ENCODE assay signal across 20 cellular contexts in genomic region chr1:106659490-106660244, GRCh38.
DNase-seq lines count a peak whose midpoint lies in the region; ATAC-seq, FAIRE-seq and TF ChIP-seq lines count a peak whose summit lies in the region.
"Had no signal": no experiment of that assay in that cellular context is flagged by ENCODE, and none has a peak within 500 bp of the region (broad histone marks: within the 10 kb centered on the region; RNA-seq: fewer than 3 reads in every experiment).

No MANE protein-coding gene starts in this region.

- CTCF ChIA-PET in HepG2 (lab: Yijun Ruan, JAX; ENCODE audit: low intra/inter-chr PET ratio, low total read pairs), result no interaction called here

- H3K27me3 ChIP-seq in HepG2 (ENCODE audit: control insufficient read depth in 1 of 2, insufficient read depth in 2 of 2, low read length in 2 of 2), result no peaks in the 10 kb centered on the region
- no peaks in the 10 kb centered on the region for H3K27me3 ChIP-seq in right lobe of liver
- no peaks in the 10 kb centered on the region for H3K27me3 ChIP-seq in RWPE2 (ENCODE audit: insufficient read depth, poor library complexity, severe bottlenecking)
- H3K27me3 ChIP-seq: BE2C had no signal

- H3K9me3 Mint-ChIP-seq in type B pancreatic cell, result peaks cover 9% of the 10 kb centered on the region

- BruUV-seq in HepG2 (replicated peaks; lab: Mats Ljungman, UMichigan), result no TSS peak

- H2AFZ ChIP-seq in HepG2 (ENCODE audit: low read length), result no peak overlapping the region

- no peaks in the 10 kb centered on the region for H3K4me1 ChIP-seq in HepG2 (ENCODE audit: insufficient read depth, low read length)
- no peaks in the 10 kb centered on the region for H3K4me1 ChIP-seq in right lobe of liver
- no peaks in the 10 kb centered on the region for H3K4me1 ChIP-seq in RWPE2 (ENCODE audit: insufficient read depth, poor library complexity, severe bottlenecking)
- H3K4me1 ChIP-seq: BE2C had no signal

- H3K27ac ChIP-seq in HepG2 (ENCODE audit: extremely low read length, insufficient read depth, low read length), result no peak overlapping the region
- no peak overlapping the region for H3K27ac ChIP-seq in right lobe of liver
- no peak overlapping the region for H3K27ac ChIP-seq in RWPE2 (ENCODE audit: poor library complexity, severe bottlenecking)

- H3K4me3 Mint-ChIP-seq in type B pancreatic cell, result no peak overlapping the region
- H3K4me3 Mint-ChIP-seq: CD4-positive, CD25-positive, alpha-beta regulatory T cell; CD8-positive, alpha-beta memory T cell; H9 had no signal

- DNase-seq in HepG2 (ENCODE audit: low spot score) (no peak), right lobe of liver (no peak), RWPE2 (ENCODE audit: low spot score) (no peak), type B pancreatic cell (ENCODE audit: extremely low spot score, unreplicated experiment) (no peak), superior temporal gyrus (ENCODE audit: extremely low spot score) (no peak)
- no peak for DNase-seq in activated naive CD4-positive, alpha-beta T cell (lab: John Stamatoyannopoulos, UW)
- DNase-seq: ACHN; BE2C; C1 segment of cervical spinal cord; CD4-positive, CD25-positive, alpha-beta regulatory T cell; CD8-positive, alpha-beta memory T cell; COR-L47; H9; IMR-90 had no signal

- no peak for TF ChIP-seq RAD21 in HepG2 (CRISPR knock-in tag; IDR thresholded peaks at IDR 0.05)

- TF ChIP-seq POLR2A in HepG2 (IDR thresholded peaks at IDR 0.05; ENCODE audit: insufficient read depth in 1 of 2, low read depth in 2 of 2, low read length in 2 of 2) (no peak), right lobe of liver (IDR thresholded peaks at IDR 0.05) (no peak)

- no peaks in the 10 kb centered on the region for H3K36me3 Mint-ChIP-seq in type B pancreatic cell
- H3K36me3 Mint-ChIP-seq: CD4-positive, CD25-positive, alpha-beta regulatory T cell; CD8-positive, alpha-beta memory T cell had no signal

- no peaks in the 10 kb centered on the region for H4K20me1 ChIP-seq in HepG2 (ENCODE audit: insufficient read depth, low read length)

- intact Hi-C loops in HepG2 (cut with micrococcal nuclease; ENCODE audit: unreplicated experiment), result no loop called here
- intact Hi-C loops in right lobe of liver (cut with DNase I), result no loop called here

- FAIRE-seq in HepG2 (lab: Jason Lieb, UNC), result no peak
- FAIRE-seq: G401.6, GM12891, GM19239, H1 had no signal

- ATAC-seq in HepG2 (no peak), right lobe of liver (no peak), RWPE2 (ENCODE audit: low read depth) (peak; percentile 44; the same call in 1 of the 3 replicates), esophagus mucosa (peak; percentile 94), HG03460 (IDR thresholded peaks at IDR 0.05; ENCODE audit: unreplicated experiment) (no peak)

- WGBS in HepG2 (ENCODE audit: low lambda C conversion rate), result 0% methylated on average over 4 of the region's 6 CpGs
- 41% methylated on average over 2 of the region's 6 CpGs for WGBS in right lobe of liver (ENCODE audit: insufficient coverage, low coverage, low lambda C conversion rate, missing lambda C conversion rate)

- H3K36me3 ChIP-seq in HepG2 (replicated peaks in 1 of 2; ENCODE audit: control insufficient read depth in 1 of 2, insufficient read depth in 2 of 2, low read length in 2 of 2) (no peaks in the 10 kb centered on the region), right lobe of liver (no peaks in the 10 kb centered on the region), RWPE2 (ENCODE audit: low read depth) (no peaks in the 10 kb centered on the region)
- H3K36me3 ChIP-seq: BE2C had no signal

- no peaks in the 10 kb centered on the region for H3K4me1 Mint-ChIP-seq in type B pancreatic cell (ENCODE audit: unreplicated experiment)
- H3K4me1 Mint-ChIP-seq: CD4-positive, CD25-positive, alpha-beta regulatory T cell; CD8-positive, alpha-beta memory T cell; H9 had no signal

- H3K9me3 ChIP-seq in HepG2 (ENCODE audit: low read length) (peaks cover 95% of the 10 kb centered on the region), right lobe of liver (no peaks in the 10 kb centered on the region), RWPE2 (ENCODE audit: severe bottlenecking) (no peaks in the 10 kb centered on the region)
- H3K9me3 ChIP-seq: BE2C had no signal

- H3K27me3 Mint-ChIP-seq in type B pancreatic cell, result no peaks in the 10 kb centered on the region
- H3K27me3 Mint-ChIP-seq: CD4-positive, CD25-positive, alpha-beta regulatory T cell had no signal

- no peak overlapping the region for H3K9ac ChIP-seq in HepG2 (ENCODE audit: insufficient read depth, low read depth, low read length)

- POLR2A ChIA-PET in HepG2 (lab: Yijun Ruan, JAX), result no interaction called here

- TF ChIP-seq CTCF in HepG2 (CRISPR knock-in tag; IDR thresholded peaks at IDR 0.05) (no peak), right lobe of liver (IDR thresholded peaks at IDR 0.05) (no peak), RWPE2 (IDR thresholded peaks at IDR 0.05; ENCODE audit: poor library complexity, severe bottlenecking) (no peak), type B pancreatic cell (conservative IDR thresholded peaks at IDR 0.05) (no peak)

- H3K27ac Mint-ChIP-seq in type B pancreatic cell, result peak overlapping the region; percentile 14
- H3K27ac Mint-ChIP-seq: CD4-positive, CD25-positive, alpha-beta regulatory T cell; CD8-positive, alpha-beta memory T cell; H9 had no signal

- no peaks in the 10 kb centered on the region for H3K79me2 ChIP-seq in HepG2 (ENCODE audit: insufficient read depth, low read length)

- TF ChIP-seq EP300 in HepG2 (IDR thresholded peaks at IDR 0.05; ENCODE audit: low read depth in 2 of 2, low read length in 2 of 2) (no peak), HepG2 (CRISPR knock-in tag; IDR thresholded peaks at IDR 0.05; ENCODE audit: borderline replicate concordance) (no peak)

- H3K4me3 ChIP-seq in HepG2 (replicated peaks in 1 of 3; ENCODE audit: insufficient read depth in 1 of 3, low read depth in 2 of 3, low read length in 3 of 3), result no peak overlapping the region
- no peak overlapping the region for H3K4me3 ChIP-seq in right lobe of liver
- no peak overlapping the region for H3K4me3 ChIP-seq in RWPE2 (ENCODE audit: severe bottlenecking)

- in situ Hi-C loops in HepG2 (cut with HindIII; ENCODE audit: extremely low pct_ligation_motif_present, low pct_unique_long_range_greater_than_20kb), result no loop called here

- no peak overlapping the region for H3K4me2 ChIP-seq in HepG2 (ENCODE audit: low read depth, low read length)

TF ChIP-seq in HepG2, 621 proteins besides CTCF, POLR2A, EP300 and RAD21:
- TF ChIP-seq MAFF (IDR thresholded peaks at IDR 0.05; ENCODE audit: low read depth, low read length), result peak; percentile 59
- TF ChIP-seq HNF1B (CRISPR knock-in tag; IDR thresholded peaks at IDR 0.05), result no peak
- TF ChIP-seq MAFK (conservative IDR thresholded peaks at IDR 0.05 in 1 of 2, IDR thresholded peaks at IDR 0.05 in 1 of 2; ENCODE audit: low read length in 2 of 2), result peak; percentile 63 to 74
- TF ChIP-seq FIP1L1 (IDR thresholded peaks at IDR 0.05; ENCODE audit: borderline replicate concordance, insufficient read depth, low read depth, low read length), result no peak
TF ChIP-seq in HepG2: peak in this region for 2.

Comparison
In these comparisons a context has a peak if more than half of its experiments do, and no peak if none do; other contexts are left out.
1. ATAC-seq: peak in RWPE2 (single experiment) and esophagus mucosa (single experiment); none in HepG2 (single experiment), right lobe of liver (0 of 4) and HG03460 (single experiment).